Comparison of ENCODE assay signal across 10 cellular contexts in the genomic region with DNA sequence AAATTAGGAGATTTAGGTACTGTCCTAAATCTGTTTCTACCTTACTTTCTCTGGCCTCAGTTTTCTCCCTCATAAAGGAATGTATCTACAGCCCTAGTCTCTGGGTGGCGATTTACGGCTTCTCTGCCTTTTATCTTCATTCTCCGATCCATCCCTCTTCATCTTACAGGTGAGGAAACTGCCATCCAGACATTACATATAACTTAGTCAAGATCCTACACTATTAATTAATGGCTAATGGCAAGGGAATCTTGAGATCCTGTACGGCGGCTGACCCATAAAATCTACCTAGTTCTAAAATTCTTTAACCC. TPM values are rescaled to one million over a fixed set of nuclear protein-coding genes. Genes with fewer than 3 reads are reported as not detected.
DNase-seq lines count a peak whose midpoint lies in the region; ATAC-seq and TF ChIP-seq lines count a peak whose summit lies in the region.
"Had no signal": no experiment of that assay in that cellular context is flagged by ENCODE, and none has a peak within 500 bp of the region (broad histone marks: within the 10 kb centered on the region; RNA-seq: fewer than 3 reads in every experiment).

No MANE protein-coding gene starts in this region.

- in situ Hi-C loops in gastrocnemius medialis (cut with MboI; ENCODE audit: low sequenced_read_pairs in 4 of 4), result no loop called here

- CTCF ChIA-PET in PC-9 (lab: Charles Lee), result no interaction called here

- intact Hi-C loops in PC-9 (cut with micrococcal nuclease; ENCODE audit: unreplicated experiment), result no loop called here
- intact Hi-C loops in esophagus squamous epithelium (cut with DNase I), result no loop called here
- intact Hi-C loops in gastrocnemius medialis (cut with DNase I; ENCODE audit: low total_unique reads), result loop anchor here (2.0 kb wide), 2 partner anchors 79 to 111 kb away; a partner anchor contains a TSS

- WGBS in esophagus squamous epithelium, 2 donors, result 51 to 52% methylated on average over 5 of the region's 5 CpGs

- H3K9me3 ChIP-seq in PC-9 (ENCODE audit: insufficient read depth, low read depth) (no peaks in the 10 kb centered on the region), esophagus squamous epithelium (no peaks in the 10 kb centered on the region), gastrocnemius medialis (no peaks in the 10 kb centered on the region)

- no peaks in the 10 kb centered on the region for H3K9me2 ChIP-seq in PC-9 (ENCODE audit: insufficient read depth)

- peaks cover 6% of the 10 kb centered on the region for H3K4me1 ChIP-seq in PC-9 (replicated peaks; ENCODE audit: insufficient read depth)
- peaks cover 3 to 41% (median 11%) of the 10 kb centered on the region in 3 donors for H3K4me1 ChIP-seq in esophagus squamous epithelium
- peaks cover 12% of the 10 kb centered on the region in 2 donors for H3K4me1 ChIP-seq in gastrocnemius medialis

- peak; percentile 4 for ATAC-seq in GM19395 (IDR thresholded peaks at IDR 0.05; ENCODE audit: unreplicated experiment)
- ATAC-seq in gastrocnemius medialis, result peak in 1 of 2 donors; percentile 5
- no peak for ATAC-seq in activated CD4-positive, CD25-positive, alpha-beta regulatory T cell treated with anti-CD3 and anti-CD28 coated beads, Interleukin-2, amount 50 U/mL, for 24 hours

- H3K4me3 ChIP-seq in PC-9, result peak overlapping the region; percentile 93
- H3K4me3 ChIP-seq in esophagus squamous epithelium, result peak overlapping the region; percentile 99
- H3K4me3 ChIP-seq in gastrocnemius medialis, result peak overlapping the region; percentile 87 to 97 (median 92)

- TF ChIP-seq POLR2A in esophagus squamous epithelium (IDR thresholded peaks at IDR 0.05) (no peak), gastrocnemius medialis (IDR thresholded peaks at IDR 0.05) (no peak)

- H3K27me3 ChIP-seq in PC-9 (ENCODE audit: insufficient read depth, low read depth) (no peaks in the 10 kb centered on the region), esophagus squamous epithelium (no peaks in the 10 kb centered on the region), gastrocnemius medialis (no peaks in the 10 kb centered on the region)

- DNase-seq in PC-9 (no peak), esophagus squamous epithelium (lab: John Stamatoyannopoulos, UW) (no peak), gastrocnemius medialis (no peak), germinal center (ENCODE audit: low spot score) (no peak), DMS114 treated with DMSO at 0.1 percent for 48 hours (lab: John Stamatoyannopoulos, UW; ENCODE audit: unreplicated experiment) (no peak), cerebellum (ENCODE audit: low spot score) (no peak)

- H3F3A ChIP-seq in PC-9 (ENCODE audit: insufficient read depth, low read depth), result no peaks in the 10 kb centered on the region

- H3K27ac ChIP-seq in PC-9, result peak overlapping the region; percentile 69
- H3K27ac ChIP-seq in esophagus squamous epithelium, result peak overlapping the region; percentile 92 to 95 (median 92)
- peak overlapping the region; percentile 85 to 90 (median 88) for H3K27ac ChIP-seq in gastrocnemius medialis

- TF ChIP-seq CTCF in PC-9 (conservative IDR thresholded peaks at IDR 0.05), result no peak
- TF ChIP-seq CTCF in esophagus squamous epithelium (IDR thresholded peaks at IDR 0.05), result no peak
- TF ChIP-seq CTCF in gastrocnemius medialis (IDR thresholded peaks at IDR 0.05 in 4 of 5, conservative IDR thresholded peaks at IDR 0.05 in 1 of 5), result no peak

- peak overlapping the region; percentile 91 for H2AFZ ChIP-seq in PC-9

- no peaks in the 10 kb centered on the region for H4K20me1 ChIP-seq in PC-9 (ENCODE audit: insufficient read depth)

- POLR2A ChIA-PET in PC-9 (lab: Charles Lee; ENCODE audit: unreplicated experiment), result no interaction called here

- no TSS peak for BruUV-seq in PC-9 (replicated peaks; lab: Mats Ljungman, UMichigan)

- H3K4me2 ChIP-seq in PC-9, result peak overlapping the region; percentile 89

- H3K79me2 ChIP-seq in PC-9 (ENCODE audit: low read depth), result peaks cover 44% of the 10 kb centered on the region

- H3K36me3 ChIP-seq in PC-9 (ENCODE audit: low read depth), result 0 out of 2 replicates have a peak, but pooled peaks cover 3% of the 10 kb centered on the region
- peaks cover 0 to 24% (median 0%) of the 10 kb centered on the region in 3 donors for H3K36me3 ChIP-seq in esophagus squamous epithelium
- H3K36me3 ChIP-seq in gastrocnemius medialis, result peaks cover 0 to 6% of the 10 kb centered on the region in 2 donors

RNA-seq across cellular contexts. Expression of a gene that starts 0.4 kb away (rescaled TPM):
- total RNA-seq in PC-9 (2021) (40.9 and 42.4 TPM in 2 replicates), esophagus squamous epithelium (10 to 100 TPM; 11.9 to 34.9 (median 13.7) TPM), gastrocnemius medialis (10 to 100 TPM; 19.5 to 27.3 (median 23.5) TPM), cerebellum (24.1 TPM)

RNA-seq across cellular contexts. Expression of a gene that starts 12.6 kb away (rescaled TPM):
- total RNA-seq in PC-9 (2021), result not detected in 2 replicates
- under 1 TPM in 3 of 4 donors, not detected in 1; 0.44 to 0.91 (median 0.57) TPM for total RNA-seq in esophagus squamous epithelium
- total RNA-seq in gastrocnemius medialis, result under 1 TPM; 0.10 to 0.60 (median 0.23) TPM
- total RNA-seq in cerebellum, result 0.36 TPM
- total RNA-seq: LHCN-M2, renal cortical epithelial cell had no signal
